In genomic region chr4:62209757-62210156, GRCh38 we compare ENCODE assay signal across 1 cellular context.
TF ChIP-seq lines count a peak whose summit lies in the region.

No MANE protein-coding gene starts in this region.

TF ChIP-seq in GM23338, 12 proteins besides CTCF, POLR2A, EP300 and RAD21 (continued from another document):
- TF ChIP-seq ZNF462 (CRISPR knock-in tag; IDR thresholded peaks at IDR 0.05), result no peak
TF ChIP-seq in GM23338: peak in this region for 0.
